ENCODE assay signal across 15 cellular contexts in the genomic region with DNA sequence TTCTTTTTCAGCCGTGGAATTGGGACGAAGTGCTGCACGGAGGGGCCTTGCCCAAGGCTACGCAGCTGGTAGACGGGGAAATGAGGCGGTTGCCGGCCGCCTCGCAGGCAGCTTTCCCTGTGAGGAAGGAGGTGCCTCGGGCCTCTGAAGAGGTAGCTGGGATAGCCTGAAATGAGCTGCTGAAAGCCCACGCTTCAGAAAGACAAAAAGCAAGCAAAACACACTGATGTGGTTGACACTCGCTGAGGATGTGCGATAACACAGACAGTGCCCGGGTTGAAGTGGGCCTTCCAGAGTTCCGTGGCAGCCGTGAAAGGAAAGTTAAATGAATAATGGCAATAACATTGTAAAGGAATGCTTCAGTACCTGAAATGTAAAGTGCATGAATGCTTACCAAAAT. TPM values are rescaled to one million over a fixed set of nuclear protein-coding genes. Genes with fewer than 3 reads are reported as not detected.
A peak's percentile ranks its signal among the peaks of the same experiment; 100 is the strongest.
DNase-seq lines count a peak whose midpoint lies in the region; ATAC-seq and TF ChIP-seq lines count a peak whose summit lies in the region.
"Had no signal": no experiment of that assay in that cellular context is flagged by ENCODE, and none has a peak within 500 bp of the region (broad histone marks: within the 10 kb centered on the region; RNA-seq: fewer than 3 reads in every experiment).

No MANE protein-coding gene starts in this region.

- H3K9me3 Mint-ChIP-seq in stimulated activated naive CD8-positive, alpha-beta T cell treated with anti-CD3 and anti-CD28 coated beads, Interleukin-15, amount 100 ng/mL, for 72 hours = no peaks in the 10 kb centered on the region

- no peak for TF ChIP-seq POLR2A in testis (IDR thresholded peaks at IDR 0.05)

- H3K27ac Mint-ChIP-seq in stimulated activated naive CD8-positive, alpha-beta T cell treated with anti-CD3 and anti-CD28 coated beads, Interleukin-15, amount 100 ng/mL, for 72 hours = peak overlapping the region; percentile 94 to 96

- H3K9me3 ChIP-seq in smooth muscle cell (replicated peaks; ENCODE audit: low read depth) (no peaks in the 10 kb centered on the region), testis (no peaks in the 10 kb centered on the region)
- H3K9me3 ChIP-seq: left lung had no signal

- H3K36me3 ChIP-seq in smooth muscle cell (ENCODE audit: low read depth) (no peaks in the 10 kb centered on the region), testis (ENCODE audit: low read depth, missing control alignments) (no peaks in the 10 kb centered on the region)
- H3K36me3 ChIP-seq: left lung, SJSA1 had no signal

- DNase-seq in activated gamma-delta T cell treated with Interleukin-2 at 50 U/mL for 16 hours (peak; percentile 39), activated gamma-delta T cell (lab: John Stamatoyannopoulos, UW) (no peak), smooth muscle cell (lab: John Stamatoyannopoulos, UW; ENCODE audit: unreplicated experiment) (no peak), NOMO-1 treated with DMSO at 0.1 percent for 48 hours (lab: John Stamatoyannopoulos, UW; ENCODE audit: unreplicated experiment) (no peak), testis (no peak)
- DNase-seq in activated naive CD4-positive, alpha-beta T cell treated with Interleukin-2 at 50 U/mL for 16 hours = peak; percentile 55
- DNase-seq in stimulated activated naive CD8-positive, alpha-beta T cell treated with anti-CD3 and anti-CD28 coated beads, Interleukin-15, amount 100 ng/mL, for 72 hours = peak; percentile 48 to 53
- DNase-seq: dermis blood vessel endothelial cell, left lung, MM.1S, NCI-H524 had no signal

- peak overlapping the region; percentile 63 for H3K4me2 ChIP-seq in smooth muscle cell

- no peaks in the 10 kb centered on the region for H3K27me3 Mint-ChIP-seq in stimulated activated naive CD8-positive, alpha-beta T cell treated with anti-CD3 and anti-CD28 coated beads, Interleukin-15, amount 100 ng/mL, for 72 hours

- intact Hi-C loops in testis (cut with DNase I; ENCODE audit: low total_unique reads) = no loop called here

- H3K4me3 Mint-ChIP-seq in stimulated activated naive CD8-positive, alpha-beta T cell treated with anti-CD3 and anti-CD28 coated beads, Interleukin-15, amount 100 ng/mL, for 72 hours = peak overlapping the region; percentile 82 to 85

- H3K4me3 ChIP-seq in smooth muscle cell (no peak overlapping the region), testis (peak overlapping the region in 1 of 2 donors; percentile 12)
- H3K4me3 ChIP-seq: left lung, SJSA1 had no signal

- peak; percentile 69 for ATAC-seq in stimulated activated naive CD8-positive, alpha-beta T cell treated with anti-CD3 and anti-CD28 coated beads, Interleukin-15, amount 100 ng/mL, for 72 hours
- no peak for ATAC-seq in HG02623 (IDR thresholded peaks at IDR 0.05; ENCODE audit: unreplicated experiment)
- ATAC-seq: left lung had no signal

- H4K20me1 ChIP-seq in smooth muscle cell (ENCODE audit: low read depth) = no peaks in the 10 kb centered on the region

- TF ChIP-seq CTCF in smooth muscle cell (IDR thresholded peaks at IDR 0.05; ENCODE audit: borderline replicate concordance, insufficient read depth, poor library complexity, severe bottlenecking) (no peak), testis (IDR thresholded peaks at IDR 0.05) (no peak)

- peaks cover 3% of the 10 kb centered on the region for H3F3A ChIP-seq in smooth muscle cell (ENCODE audit: low read depth)

- H2AFZ ChIP-seq in smooth muscle cell (ENCODE audit: low read depth) = peak overlapping the region; percentile 59
- H2AFZ ChIP-seq: parathyroid adenoma had no signal

- H3K27me3 ChIP-seq in smooth muscle cell (ENCODE audit: low read depth) (no peaks in the 10 kb centered on the region), testis (no peaks in the 10 kb centered on the region)
- H3K27me3 ChIP-seq: SJSA1 had no signal

- 38% methylated on average over 16 of the region's 16 CpGs for WGBS in smooth muscle cell (ENCODE audit: low lambda C conversion rate)
- WGBS in testis, 2 donors = 45 to 49% methylated on average over 14 to 16 of the region's 16 CpGs

- H3K9ac ChIP-seq in smooth muscle cell (ENCODE audit: low read depth) = no peak overlapping the region
- H3K9ac ChIP-seq: parathyroid adenoma had no signal

- peaks cover 91% of the 10 kb centered on the region for H3K4me1 Mint-ChIP-seq in stimulated activated naive CD8-positive, alpha-beta T cell treated with anti-CD3 and anti-CD28 coated beads, Interleukin-15, amount 100 ng/mL, for 72 hours

- no peak overlapping the region for H3K27ac ChIP-seq in smooth muscle cell (ENCODE audit: low read depth)
- no peak overlapping the region for H3K27ac ChIP-seq in testis
- H3K27ac ChIP-seq: HL-60, left lung, parathyroid adenoma, SJSA1 had no signal

- no peaks in the 10 kb centered on the region for H3K79me2 ChIP-seq in smooth muscle cell (ENCODE audit: low read depth)
- H3K79me2 ChIP-seq: parathyroid adenoma had no signal

- H3K4me1 ChIP-seq in smooth muscle cell (ENCODE audit: low read depth) (peaks cover 27% of the 10 kb centered on the region), testis (no peaks in the 10 kb centered on the region)
- H3K4me1 ChIP-seq: parathyroid adenoma had no signal

RNA-seq across cellular contexts. Expression of a gene that starts 47.2 kb away (rescaled TPM):
- total RNA-seq in smooth muscle cell (11.7 and 12.1 TPM in 2 replicates), testis (10 to 100 TPM in 1 of 2 donors, 1 to 10 TPM in 1; 6.4 to 11.5 TPM)
- polyA plus RNA-seq in smooth muscle cell (7.2 and 12.0 TPM in 2 replicates), testis (ENCODE audit: insufficient read depth, low read depth, low replicate concordance) (9.3 TPM)

Comparison
In these comparisons a context has a peak if more than half of its experiments do, and no peak if none do; other contexts are left out.
1. DNase-seq: peak in activated gamma-delta T cell treated with Interleukin-2 at 50 U/mL for 16 hours (single experiment), activated naive CD4-positive, alpha-beta T cell treated with Interleukin-2 at 50 U/mL for 16 hours (single experiment) and stimulated activated naive CD8-positive, alpha-beta T cell treated with anti-CD3 and anti-CD28 coated beads, Interleukin-15, amount 100 ng/mL, for 72 hours (2 of 2); none in activated gamma-delta T cell (single experiment), smooth muscle cell (single experiment), NOMO-1 treated with DMSO at 0.1 percent for 48 hours (single experiment) and testis (single experiment).